ENCODE assay signal across 1 cellular context in genomic region chr5:177967221-177967887, GRCh38.
TF ChIP-seq lines count a peak whose summit lies in the region.

No MANE protein-coding gene starts in this region.

TF ChIP-seq in SK-N-SH treated with all-trans-retinoic acid at 6 μM for 48 hours, 23 proteins besides CTCF, POLR2A, EP300 and RAD21 (continued from another document):
- no peak for TF ChIP-seq PPARA (CRISPR knock-in tag; IDR thresholded peaks at IDR 0.05; ENCODE audit: borderline replicate concordance)
- TF ChIP-seq ESRRG (CRISPR knock-in tag; IDR thresholded peaks at IDR 0.05) = no peak
